ENCODE assay signal across 26 cellular contexts in the genomic region with DNA sequence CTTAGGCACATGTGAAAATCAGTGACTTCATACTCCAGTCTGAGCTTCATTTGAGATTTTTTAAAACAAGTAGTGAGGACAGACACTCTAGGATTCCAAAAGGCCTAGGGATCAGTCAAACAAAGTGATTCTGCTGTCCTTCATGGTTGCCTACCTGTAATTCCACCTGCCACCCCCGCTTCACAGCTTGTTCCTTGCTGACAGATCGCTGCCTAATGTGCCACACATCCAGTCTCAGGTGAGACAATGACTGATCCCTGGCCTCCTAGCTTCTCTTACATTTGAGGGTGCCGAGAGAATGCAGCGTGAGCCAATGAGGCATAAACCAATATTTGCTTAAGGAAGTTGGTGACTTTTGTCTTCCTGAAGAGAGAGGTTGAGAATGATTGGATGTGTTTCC.
"Had no signal": no experiment of that assay in that cellular context is flagged by ENCODE, and none has a peak within 500 bp of the region (broad histone marks: within the 10 kb centered on the region; RNA-seq: fewer than 3 reads in every experiment).

No MANE protein-coding gene starts in this region.

- H3K4me2 ChIP-seq: neural progenitor cell, smooth muscle cell had no signal

- H3K36me3 Mint-ChIP-seq: memory B cell; natural killer cell treated with Interleukin-12 subunit alpha and Interleukin-12 subunit beta and Interleukin-15 and Interleukin-18, amount 100 ng/mL, for 72 hours; neural progenitor cell; stimulated activated effector memory CD8-positive, alpha-beta T cell treated with anti-CD3 and anti-CD28 coated beads, Interleukin-12 subunit alpha, Interleukin-12 subunit beta, amount 100 ng/mL, for 72 hours had no signal

- H3K4me1 Mint-ChIP-seq: memory B cell; neural progenitor cell; stimulated activated effector memory CD8-positive, alpha-beta T cell treated with anti-CD3 and anti-CD28 coated beads, Interleukin-12 subunit alpha, Interleukin-12 subunit beta, amount 100 ng/mL, for 72 hours had no signal

- H2AFZ ChIP-seq: neural progenitor cell, parathyroid adenoma had no signal

- H3K4me1 ChIP-seq: colonic mucosa, esophagus squamous epithelium, neural progenitor cell, parathyroid adenoma, prostate gland, right atrium auricular region, stomach, thyroid gland, vagina had no signal

- H3K4me3 ChIP-seq: colonic mucosa, esophagus squamous epithelium, lung, neural progenitor cell, prostate gland, right atrium auricular region, smooth muscle cell, stomach, thyroid gland, vagina had no signal

- H3K27ac ChIP-seq: colonic mucosa, esophagus squamous epithelium, neural progenitor cell, parathyroid adenoma, prostate gland, right atrium auricular region, stomach, thyroid gland, vagina had no signal

- H3K27ac Mint-ChIP-seq: dendritic cell treated with granulocyte-macrophage colony-stimulating factor and Interleukin-4, amounts not matched to agents 40 ng/mL and 50 ng/mL, for 4 days; endodermal cell; memory B cell; natural killer cell treated with Interleukin-12 subunit alpha and Interleukin-12 subunit beta and Interleukin-15 and Interleukin-18, amount 100 ng/mL, for 72 hours; neural progenitor cell; stimulated activated effector memory CD8-positive, alpha-beta T cell treated with anti-CD3 and anti-CD28 coated beads, Interleukin-12 subunit alpha, Interleukin-12 subunit beta, amount 100 ng/mL, for 72 hours had no signal

- H3K27me3 ChIP-seq: colonic mucosa, esophagus squamous epithelium, neural progenitor cell, right atrium auricular region, stomach, thyroid gland, vagina had no signal

- H3K4me3 Mint-ChIP-seq: dendritic cell treated with granulocyte-macrophage colony-stimulating factor and Interleukin-4, amounts not matched to agents 40 ng/mL and 50 ng/mL, for 4 days; endodermal cell; memory B cell; natural killer cell treated with Interleukin-12 subunit alpha and Interleukin-12 subunit beta and Interleukin-15 and Interleukin-18, amount 100 ng/mL, for 72 hours; neural progenitor cell; stimulated activated effector memory CD8-positive, alpha-beta T cell treated with anti-CD3 and anti-CD28 coated beads, Interleukin-12 subunit alpha, Interleukin-12 subunit beta, amount 100 ng/mL, for 72 hours had no signal

- H3K9me3 Mint-ChIP-seq: dendritic cell treated with granulocyte-macrophage colony-stimulating factor and Interleukin-4, amounts not matched to agents 40 ng/mL and 50 ng/mL, for 4 days; endodermal cell; memory B cell; neural progenitor cell had no signal

- DNase-seq: colonic mucosa; effector CD8-positive, alpha-beta T cell; endodermal cell; esophagus squamous epithelium; foreskin melanocyte; hypothalamus; stimulated activated CD4-positive, alpha-beta T cell treated with anti-CD3 and anti-CD28 coated beads, Interleukin-12 subunit alpha, Interleukin-12 subunit beta, amount 100 ng/mL, for 4 hours; stimulated activated CD4-positive, alpha-beta T cell treated with anti-CD3 and anti-CD28 coated beads, Interleukin-1b, Interleukin-23, amount 100 ng/mL, for 48 hours; stimulated activated CD4-positive, alpha-beta T cell treated with anti-CD3 and anti-CD28 coated beads, Interleukin-4, amount 100 ng/mL, for 1 hour; stimulated activated naive CD4-positive, alpha-beta T cell treated with Interleukin-2 at 50 U/mL for 16 hours; stomach; thyroid gland; trophoblast cell had no signal

- H3K36me3 ChIP-seq: colonic mucosa, esophagus squamous epithelium, neural progenitor cell, prostate gland, right atrium auricular region, stomach, thyroid gland, vagina had no signal

- H3K27me3 Mint-ChIP-seq: dendritic cell treated with granulocyte-macrophage colony-stimulating factor and Interleukin-4, amounts not matched to agents 40 ng/mL and 50 ng/mL, for 4 days; memory B cell; natural killer cell treated with Interleukin-12 subunit alpha and Interleukin-12 subunit beta and Interleukin-15 and Interleukin-18, amount 100 ng/mL, for 72 hours had no signal

- H3K79me2 ChIP-seq: parathyroid adenoma had no signal

- ATAC-seq: left lobe of liver; natural killer cell treated with Interleukin-12 subunit alpha and Interleukin-12 subunit beta and Interleukin-15 and Interleukin-18, amount 100 ng/mL, for 72 hours; sciatic nerve; stimulated activated effector memory CD8-positive, alpha-beta T cell treated with anti-CD3 and anti-CD28 coated beads, Interleukin-12 subunit alpha, Interleukin-12 subunit beta, amount 100 ng/mL, for 72 hours had no signal
